Comparison of ENCODE assay signal across 16 cellular contexts in genomic region chr11:18408558-18409242, GRCh38. TPM values are rescaled to one million over a fixed set of nuclear protein-coding genes. Genes with fewer than 3 reads are reported as not detected.
A peak's percentile ranks its signal among the peaks of the same experiment; 100 is the strongest.
DNase-seq lines count a peak whose midpoint lies in the region; ATAC-seq and TF ChIP-seq lines count a peak whose summit lies in the region.
"Had no signal": no experiment of that assay in that cellular context is flagged by ENCODE, and none has a peak within 500 bp of the region (broad histone marks: within the 10 kb centered on the region; RNA-seq: fewer than 3 reads in every experiment).

No MANE protein-coding gene starts in this region.

- H3K4me2 ChIP-seq in KMS-11, result no peak overlapping the region
- H3K4me2 ChIP-seq in smooth muscle cell, result no peak overlapping the region

- H4K20me1 ChIP-seq in KMS-11 (ENCODE audit: insufficient read depth) (no peaks in the 10 kb centered on the region), smooth muscle cell (ENCODE audit: low read depth) (peaks cover 49% of the 10 kb centered on the region)

- H3K36me3 ChIP-seq in cardiac muscle cell (peaks cover 45% of the 10 kb centered on the region), KMS-11 (ENCODE audit: insufficient read depth) (peaks cover 30% of the 10 kb centered on the region; the same call in 1 of the 2 replicates), smooth muscle cell (ENCODE audit: low read depth) (peaks cover 37% of the 10 kb centered on the region), H7 (replicated peaks; ENCODE audit: control insufficient read depth, insufficient read depth, low read length) (peaks cover 4% of the 10 kb centered on the region)

- H3K27ac ChIP-seq in cardiac muscle cell (peak overlapping the region; percentile 52), KMS-11 (0 out of 2 replicates have a peak overlapping the region, but pooled peaks have one; percentile 2), smooth muscle cell (ENCODE audit: low read depth) (peak overlapping the region; percentile 63)
- H3K27ac ChIP-seq: esophagus squamous epithelium, HL-60, WERI-Rb-1 had no signal

- H3F3A ChIP-seq in smooth muscle cell (ENCODE audit: low read depth), result peaks cover 54% of the 10 kb centered on the region

- WGBS in smooth muscle cell (ENCODE audit: low lambda C conversion rate), result 95% methylated on average over 8 of the region's 8 CpGs

- H3K27me3 ChIP-seq in cardiac muscle cell, result no peaks in the 10 kb centered on the region
- no peaks in the 10 kb centered on the region for H3K27me3 ChIP-seq in KMS-11 (ENCODE audit: insufficient read depth, low read depth)
- H3K27me3 ChIP-seq in smooth muscle cell (ENCODE audit: low read depth), result no peaks in the 10 kb centered on the region
- H3K27me3 ChIP-seq in H7 (ENCODE audit: control insufficient read depth, insufficient read depth, low read length), result peaks cover 4% of the 10 kb centered on the region
- H3K27me3 ChIP-seq: esophagus squamous epithelium had no signal

- no peaks in the 10 kb centered on the region for H3K79me2 ChIP-seq in KMS-11 (ENCODE audit: insufficient read depth, low read depth)
- no peaks in the 10 kb centered on the region for H3K79me2 ChIP-seq in smooth muscle cell (ENCODE audit: low read depth)

- intact Hi-C loops in cardiac septum (cut with DNase I), result no loop called here

- H3K4me3 ChIP-seq in cardiac muscle cell (no peak overlapping the region), KMS-11 (IDR thresholded peaks at IDR 0.05; ENCODE audit: insufficient read depth, low read depth, low read length) (no peak overlapping the region), smooth muscle cell (no peak overlapping the region), H7 (ENCODE audit: insufficient read depth, low read depth, low read length) (no peak overlapping the region)
- H3K4me3 ChIP-seq: esophagus squamous epithelium had no signal

- DNase-seq in cardiac muscle cell (ENCODE audit: low read depth in 1 of 2, low spot score in 1 of 2), result no peak
- DNase-seq in cardiac septum (ENCODE audit: low spot score), result no peak
- DNase-seq in amniotic epithelial cell (ENCODE audit: low read depth), result peak; percentile 15
- DNase-seq in smooth muscle cell (lab: John Stamatoyannopoulos, UW; ENCODE audit: unreplicated experiment), result no peak
- DNase-seq in H7, result no peak
- no peak for DNase-seq in Ammon's horn (ENCODE audit: low spot score)
- DNase-seq: activated effector memory CD4-positive, alpha-beta T cell treated with anti-CD3 and anti-CD28 coated beads, Interleukin-2, amount 50 U/mL, for 16 hours; esophagus squamous epithelium; RPMI8226; substantia nigra; WERI-Rb-1 had no signal

- H3K4me1 ChIP-seq in cardiac muscle cell (ENCODE audit: low read depth) (no peaks in the 10 kb centered on the region), KMS-11 (ENCODE audit: low read depth, poor library complexity, severe bottlenecking) (peaks cover 3% of the 10 kb centered on the region), smooth muscle cell (ENCODE audit: low read depth) (no peaks in the 10 kb centered on the region)

- TF ChIP-seq CTCF in cardiac muscle cell (IDR thresholded peaks at IDR 0.05; ENCODE audit: low read depth, low read length) (no peak), KMS-11 (conservative IDR thresholded peaks at IDR 0.05; ENCODE audit: low read depth, low read length) (no peak), smooth muscle cell (IDR thresholded peaks at IDR 0.05; ENCODE audit: borderline replicate concordance, insufficient read depth, poor library complexity, severe bottlenecking) (no peak)

- ATAC-seq in HG03442 (IDR thresholded peaks at IDR 0.05; ENCODE audit: unreplicated experiment), result no peak

- H3K9me3 ChIP-seq in cardiac muscle cell (ENCODE audit: low read depth) (no peaks in the 10 kb centered on the region), smooth muscle cell (replicated peaks; ENCODE audit: low read depth) (no peaks in the 10 kb centered on the region)
- H3K9me3 ChIP-seq: esophagus squamous epithelium had no signal

- H2AFZ ChIP-seq in KMS-11 (ENCODE audit: low read depth) (no peak overlapping the region), smooth muscle cell (ENCODE audit: low read depth) (no peak overlapping the region)

- H3K9ac ChIP-seq in KMS-11 (no peak overlapping the region), smooth muscle cell (ENCODE audit: low read depth) (no peak overlapping the region)

RNA-seq across cellular contexts. Expression of gene LDHC, which starts 3.4 kb away (rescaled TPM):
- total RNA-seq in cardiac muscle cell, result not detected in 2 replicates
- polyA plus RNA-seq in cardiac muscle cell, result not detected in 2 replicates
- total RNA-seq in cardiac septum, result 1.2 TPM
- total RNA-seq in smooth muscle cell, result 0.45 and 3.1 TPM in 2 replicates
- polyA plus RNA-seq in smooth muscle cell, result 0.83 and 1.2 TPM in 2 replicates
- 0.21 and 0.44 TPM in 2 replicates for total RNA-seq in H7 (2014; rRNA removed; shearing (Covaris generic))
- total RNA-seq: cerebellum, esophagus squamous epithelium, pulmonary artery endothelial cell had no signal

RNA-seq across cellular contexts. Expression of gene LDHA, which starts 14.3 kb away (rescaled TPM):
- 1,055 and 1,613 TPM in 2 replicates for total RNA-seq in cardiac muscle cell
- polyA plus RNA-seq in cardiac muscle cell, result 3,082 and 3,925 TPM in 2 replicates
- total RNA-seq in cardiac septum, result 329 TPM
- 1,106 and 1,201 TPM in 2 replicates for total RNA-seq in smooth muscle cell
- 2,158 and 2,272 TPM in 2 replicates for polyA plus RNA-seq in smooth muscle cell
- total RNA-seq in H7 (2014; rRNA removed; shearing (Covaris generic)), result 308 and 375 TPM in 2 replicates

RNA-seq across cellular contexts. Expression of gene LDHAL6A, which starts 47.0 kb away (rescaled TPM):
- not detected in 2 replicates for total RNA-seq in cardiac muscle cell
- polyA plus RNA-seq in cardiac muscle cell, result 0.12 TPM in 1 of 2 replicates, not detected in the other
- not detected for total RNA-seq in cardiac septum
- not detected in 2 replicates for total RNA-seq in smooth muscle cell
- 0.06 TPM in 1 of 2 replicates, not detected in the other for polyA plus RNA-seq in smooth muscle cell
- total RNA-seq in H7 (2014; rRNA removed; shearing (Covaris generic)), result not detected in 2 replicates
- total RNA-seq: esophagus squamous epithelium, pulmonary artery endothelial cell had no signal

Comparison
In these comparisons a context has a peak if more than half of its experiments do, and no peak if none do; other contexts are left out.
1. H3K27ac ChIP-seq: peak in every context shown above with its lines; median percentile 63 in smooth muscle cell; 52 in cardiac muscle cell; 2 in KMS-11.